11 cellular contexts compared by ENCODE assay signal in the genomic region with DNA sequence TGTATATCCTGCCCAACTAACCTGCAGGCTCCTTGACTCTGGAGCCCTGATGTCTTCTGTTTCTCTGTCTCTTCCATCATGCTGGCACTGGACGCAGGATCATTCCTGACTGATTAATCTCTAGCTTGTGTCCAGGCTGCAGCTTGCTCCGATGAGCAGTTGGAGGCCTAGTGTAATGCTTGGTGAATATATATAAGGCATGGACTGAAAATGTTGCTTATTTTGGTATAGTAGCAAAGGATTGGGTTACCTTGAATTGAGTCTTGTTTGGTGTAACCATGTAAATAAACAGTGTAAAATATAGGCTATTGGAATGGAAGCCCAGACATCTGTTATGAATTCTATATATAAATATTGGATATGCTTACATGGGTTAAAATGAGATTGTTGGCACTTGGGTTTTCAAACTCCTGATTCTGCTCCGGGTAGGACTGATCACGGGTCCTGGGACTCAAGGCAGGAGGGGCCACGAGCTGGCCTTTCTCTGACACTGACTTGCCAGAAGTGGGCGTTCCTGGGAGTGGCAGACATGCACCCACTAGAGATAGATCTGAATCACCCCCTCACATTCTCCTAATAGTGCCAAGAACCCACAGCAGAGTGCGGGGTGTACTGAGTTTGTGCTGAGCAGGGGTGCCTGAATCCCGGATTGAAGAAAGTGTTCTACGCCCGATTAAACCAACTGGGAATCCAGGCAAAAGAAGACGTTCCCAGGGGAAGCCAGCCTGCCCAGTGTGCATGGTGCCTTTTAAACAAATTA. TPM values are rescaled to one million over a fixed set of nuclear protein-coding genes. Genes with fewer than 3 reads are reported as not detected.
DNase-seq lines count a peak whose midpoint lies in the region; ATAC-seq and TF ChIP-seq lines count a peak whose summit lies in the region.
"Had no signal": no experiment of that assay in that cellular context is flagged by ENCODE, and none has a peak within 500 bp of the region (broad histone marks: within the 10 kb centered on the region; RNA-seq: fewer than 3 reads in every experiment).

No MANE protein-coding gene starts in this region.

- WGBS in testis, 2 donors: 65 to 72% methylated on average over 11 of the region's 11 CpGs

- TF ChIP-seq CTCF in ascending aorta (IDR thresholded peaks at IDR 0.05): no peak
- TF ChIP-seq CTCF in right atrium auricular region (IDR thresholded peaks at IDR 0.05): no peak
- no peak for TF ChIP-seq CTCF in testis (IDR thresholded peaks at IDR 0.05)

- no peaks in the 10 kb centered on the region for H3K36me3 Mint-ChIP-seq in stimulated activated naive B cell treated with anti-CD40 and anti-IgM and Interleukin-4, amounts not matched to agents 10 μg/mL and 1 μg/mL and 100 μg/mL, for 72 hours
- H3K36me3 Mint-ChIP-seq: naive B cell had no signal

- no peak for TF ChIP-seq POLR2A in testis (IDR thresholded peaks at IDR 0.05)

- peak overlapping the region; percentile 27 for H3K27ac Mint-ChIP-seq in stimulated activated naive B cell treated with anti-CD40 and anti-IgM and Interleukin-4, amounts not matched to agents 10 μg/mL and 1 μg/mL and 100 μg/mL, for 72 hours

- H3K27ac ChIP-seq in ascending aorta: peak overlapping the region; percentile 29 to 43
- peak overlapping the region; percentile 73 to 80 for H3K27ac ChIP-seq in right atrium auricular region
- no peak overlapping the region for H3K27ac ChIP-seq in testis
- H3K27ac ChIP-seq: 22Rv1 had no signal

- ATAC-seq in stimulated activated naive B cell treated with anti-CD40 and anti-IgM and Interleukin-4, amounts not matched to agents 10 μg/mL and 1 μg/mL and 100 μg/mL, for 72 hours (replicated peaks): no peak
- ATAC-seq in GM18868 (IDR thresholded peaks at IDR 0.05; ENCODE audit: unreplicated experiment): no peak

- H3K27me3 ChIP-seq in ascending aorta (no peaks in the 10 kb centered on the region), right atrium auricular region (no peaks in the 10 kb centered on the region), testis (no peaks in the 10 kb centered on the region)

- peaks cover 14% of the 10 kb centered on the region in 2 donors for H3K4me1 Mint-ChIP-seq in stimulated activated naive B cell treated with anti-CD40 and anti-IgM and Interleukin-4, amounts not matched to agents 10 μg/mL and 1 μg/mL and 100 μg/mL, for 72 hours

- peaks cover 13 to 54% of the 10 kb centered on the region in 2 donors for H3K4me1 ChIP-seq in ascending aorta
- peaks cover 0 to 84% of the 10 kb centered on the region in 2 donors for H3K4me1 ChIP-seq in right atrium auricular region
- H3K4me1 ChIP-seq in testis: no peaks in the 10 kb centered on the region

- H3K36me3 ChIP-seq in ascending aorta: no peaks in the 10 kb centered on the region
- H3K36me3 ChIP-seq in right atrium auricular region: no peaks in the 10 kb centered on the region
- H3K36me3 ChIP-seq in testis (ENCODE audit: low read depth, missing control alignments): no peaks in the 10 kb centered on the region

- H3K4me3 Mint-ChIP-seq in stimulated activated naive B cell treated with anti-CD40 and anti-IgM and Interleukin-4, amounts not matched to agents 10 μg/mL and 1 μg/mL and 100 μg/mL, for 72 hours: no peak overlapping the region
- H3K4me3 Mint-ChIP-seq: naive B cell had no signal

- H3K4me3 ChIP-seq in ascending aorta (no peak overlapping the region), right atrium auricular region (no peak overlapping the region), testis (no peak overlapping the region)

- H3K9me3 ChIP-seq in ascending aorta (no peaks in the 10 kb centered on the region), right atrium auricular region (no peaks in the 10 kb centered on the region), testis (no peaks in the 10 kb centered on the region)

- DNase-seq in DMS53 (lab: John Stamatoyannopoulos, UW) (peak; percentile 56), DMS53 treated with DMSO at 0.1 percent for 48 hours (lab: John Stamatoyannopoulos, UW; ENCODE audit: unreplicated experiment) (no peak), ascending aorta (ENCODE audit: low spot score in 2 of 2) (no peak), right atrium auricular region (ENCODE audit: low spot score) (peak; percentile 72), testis (no peak)
- DNase-seq in stimulated activated naive B cell treated with anti-CD40 and anti-IgM and Interleukin-4, amounts not matched to agents 10 μg/mL and 1 μg/mL and 100 μg/mL, for 72 hours: no peak
- no peak for DNase-seq in NK-92 treated with Interleukin-12 subunit alpha and Interleukin-12 subunit beta, amount 100 ng/mL, for 24 hours (lab: John Stamatoyannopoulos, UW)
- DNase-seq: Karpas-422, naive B cell had no signal

- intact Hi-C loops in ascending aorta (cut with DNase I): no loop called here
- intact Hi-C loops in testis (cut with DNase I; ENCODE audit: low total_unique reads): no loop called here

- H3K27me3 Mint-ChIP-seq in stimulated activated naive B cell treated with anti-CD40 and anti-IgM and Interleukin-4, amounts not matched to agents 10 μg/mL and 1 μg/mL and 100 μg/mL, for 72 hours: no peaks in the 10 kb centered on the region
- H3K27me3 Mint-ChIP-seq: naive B cell had no signal

- no peaks in the 10 kb centered on the region for H3K9me3 Mint-ChIP-seq in stimulated activated naive B cell treated with anti-CD40 and anti-IgM and Interleukin-4, amounts not matched to agents 10 μg/mL and 1 μg/mL and 100 μg/mL, for 72 hours
- H3K9me3 Mint-ChIP-seq: naive B cell had no signal

RNA-seq across cellular contexts. Expression of a gene that starts 25.8 kb away (rescaled TPM):
- total RNA-seq in ascending aorta (130 TPM), right atrium auricular region (10 to 100 TPM; 34.6 to 60.9 TPM), testis (10 to 100 TPM; 20.6 to 21.3 TPM)
- 15.7 TPM for polyA plus RNA-seq in testis (ENCODE audit: insufficient read depth, low read depth, low replicate concordance)

Comparison
In these comparisons a context has a peak if more than half of its experiments do, and no peak if none do; other contexts are left out.
1. DNase-seq: peak in DMS53 (single experiment) and right atrium auricular region (single experiment); none in DMS53 treated with DMSO at 0.1 percent for 48 hours (single experiment), ascending aorta (0 of 2), stimulated activated naive B cell treated with anti-CD40 and anti-IgM and Interleukin-4, amounts not matched to agents 10 μg/mL and 1 μg/mL and 100 μg/mL, for 72 hours (single experiment), NK-92 treated with Interleukin-12 subunit alpha and Interleukin-12 subunit beta, amount 100 ng/mL, for 24 hours (single experiment) and testis (single experiment).
2. H3K27ac ChIP-seq: peak in ascending aorta (2 of 2) and right atrium auricular region (2 of 2); none in testis (0 of 2).